Comparison of ENCODE assay signal across 11 cellular contexts in the genomic region with DNA sequence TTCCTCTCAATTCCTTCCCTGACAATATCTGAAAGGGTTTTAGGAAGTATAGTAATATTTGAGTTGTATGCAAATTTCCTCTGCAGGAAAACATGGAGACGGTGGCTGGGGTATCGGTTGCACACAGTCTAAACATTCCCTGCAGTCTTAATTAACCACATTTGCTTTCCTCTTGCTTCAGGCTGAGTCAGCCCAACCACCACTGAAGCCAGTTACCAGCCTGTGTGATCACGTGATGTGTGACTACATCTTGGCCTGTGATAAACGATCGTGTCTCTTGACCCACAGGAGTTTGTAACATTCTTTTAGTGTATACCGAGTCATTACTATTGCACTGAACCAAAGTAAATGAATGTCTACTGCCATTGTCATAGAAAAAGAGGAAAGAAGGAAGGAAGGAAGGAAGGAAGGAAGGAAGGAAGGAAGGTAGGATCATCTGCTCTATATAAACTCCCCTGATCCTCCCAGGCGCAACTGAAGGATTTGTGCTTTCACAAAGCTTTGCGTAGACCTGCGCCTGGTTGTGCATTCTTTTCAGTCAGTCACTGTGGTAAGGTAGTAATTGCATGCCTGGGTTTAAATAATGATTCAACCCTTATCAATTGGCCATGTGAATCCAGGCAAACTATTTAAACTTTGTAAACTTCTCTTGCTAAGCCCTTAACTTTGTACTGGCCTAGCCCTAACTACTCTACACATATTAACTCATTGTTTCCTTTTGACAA.
A peak's percentile ranks its signal among the peaks of the same experiment; 100 is the strongest.
DNase-seq lines count a peak whose midpoint lies in the region; ATAC-seq, FAIRE-seq and TF ChIP-seq lines count a peak whose summit lies in the region.
"Had no signal": no experiment of that assay in that cellular context is flagged by ENCODE, and none has a peak within 500 bp of the region (broad histone marks: within the 10 kb centered on the region; RNA-seq: fewer than 3 reads in every experiment).

No MANE protein-coding gene starts in this region.

- in situ Hi-C loops in GM12878 (cut with MboI): no loop called here

- no peak overlapping the region for H3K9ac ChIP-seq in GM12878 (ENCODE audit: control insufficient read depth, insufficient read depth, low read length)

- intact Hi-C loops in GM12878 (cut with micrococcal nuclease; ENCODE audit: unreplicated experiment): no loop called here

- H3K79me2 ChIP-seq in GM12878 (ENCODE audit: control insufficient read depth, insufficient read depth, low read length): no peaks in the 10 kb centered on the region

- no peak for TF ChIP-seq EP300 in GM12878 (IDR thresholded peaks at IDR 0.05; ENCODE audit: borderline replicate concordance in 1 of 2, control insufficient read depth in 1 of 2, low read depth in 2 of 2, low read length in 2 of 2)

- no peak overlapping the region for H3K27ac ChIP-seq in GM12878 (ENCODE audit: control insufficient read depth, insufficient read depth)

- no peak overlapping the region for H3K27ac Mint-ChIP-seq in T-helper 17 cell
- H3K27ac Mint-ChIP-seq: naive thymus-derived CD8-positive, alpha-beta T cell had no signal

- no peaks in the 10 kb centered on the region for H3K36me3 Mint-ChIP-seq in T-helper 17 cell (ENCODE audit: low read depth)

- no peaks in the 10 kb centered on the region for H3K27me3 Mint-ChIP-seq in T-helper 17 cell

- no peak overlapping the region for H3K4me3 ChIP-seq in GM12878

- WGBS in GM12878 (ENCODE audit: insufficient coverage, insufficient replicate concordance, low lambda C conversion rate, missing lambda C conversion rate): 40% methylated on average over 9 of the region's 9 CpGs

- no peak for TF ChIP-seq CTCF in GM12878 (IDR thresholded peaks at IDR 0.05 in 2 of 3, conservative IDR thresholded peaks at IDR 0.05 in 1 of 3; ENCODE audit: control insufficient read depth in 2 of 3, extremely low read depth in 1 of 3, insufficient read depth in 1 of 3, low read depth in 3 of 3, low read length in 3 of 3)

- POLR2A ChIA-PET in GM12878 (lab: Charles Lee): no interaction called here

- H4K20me1 ChIP-seq in GM12878 (ENCODE audit: control insufficient read depth, insufficient read depth): no peaks in the 10 kb centered on the region

- no peak for TF ChIP-seq RAD21 in GM12878 (IDR thresholded peaks at IDR 0.05; ENCODE audit: insufficient read depth, low read depth, low read length)

- CTCF ChIA-PET in GM12878 (lab: Yijun Ruan, JAX): interaction anchor here (1.1 kb wide), 1 partner anchor 8 kb away, joined by 3 read pairs; no protein-coding TSS in a partner anchor

- no peaks in the 10 kb centered on the region for H3K27me3 ChIP-seq in GM12878 (replicated peaks in 1 of 2; ENCODE audit: control insufficient read depth in 2 of 2, insufficient read depth in 2 of 2, low read length in 1 of 2)

- ATAC-seq in GM12878 (peak; percentile 68), left lobe of liver (peak; percentile 39), HG03039 (IDR thresholded peaks at IDR 0.05; ENCODE audit: unreplicated experiment) (no peak), T-helper 17 cell (no peak)
- ATAC-seq: naive thymus-derived CD8-positive, alpha-beta T cell had no signal

- no peaks in the 10 kb centered on the region for H3K36me3 ChIP-seq in GM12878 (ENCODE audit: control insufficient read depth in 2 of 2, insufficient read depth in 2 of 2, low read length in 1 of 2)

- no peaks in the 10 kb centered on the region for H3K4me1 Mint-ChIP-seq in T-helper 17 cell
- H3K4me1 Mint-ChIP-seq: naive thymus-derived CD8-positive, alpha-beta T cell had no signal

- H3K4me1 ChIP-seq in GM12878 (ENCODE audit: control insufficient read depth, insufficient read depth, low read length): no peaks in the 10 kb centered on the region

- no peak for FAIRE-seq in GM12878 (lab: Jason Lieb, UNC)

- RAD21 ChIA-PET in GM12878 (lab: Charles Lee; ENCODE audit: unreplicated experiment): no interaction called here

- TF ChIP-seq POLR2A in GM12878 (IDR thresholded peaks at IDR 0.05; ENCODE audit: low read depth, low read length): no peak

- H2AFZ ChIP-seq in GM12878 (ENCODE audit: control insufficient read depth, low read depth, low read length): no peak overlapping the region

- H3K4me3 Mint-ChIP-seq in T-helper 17 cell: no peak overlapping the region
- H3K4me3 Mint-ChIP-seq: naive thymus-derived CD8-positive, alpha-beta T cell had no signal

- no peak overlapping the region for H3K4me2 ChIP-seq in GM12878 (ENCODE audit: control insufficient read depth, insufficient read depth)

- H3K9me3 ChIP-seq in GM12878 (replicated peaks; ENCODE audit: control insufficient read depth, insufficient read depth, low read length) (no peaks in the 10 kb centered on the region), T-helper 17 cell (ENCODE audit: control insufficient read depth, low read length, poor library complexity, severe bottlenecking) (no peaks in the 10 kb centered on the region)

- SMC1A ChIA-PET in GM12878 (lab: Charles Lee; ENCODE audit: uncharacterized antibody, unreplicated experiment): interaction anchor here (1.1 kb wide), 1 partner anchor 17 kb away, joined by 4 read pairs; no protein-coding TSS in a partner anchor

- BruUV-seq in GM12878 (replicated peaks; lab: Mats Ljungman, UMichigan): no TSS peak

- DNase-seq in AG08395 (ENCODE audit: low spot score): peak; percentile 95
- DNase-seq in LHCN-M2 (ENCODE audit: low read depth): peak; percentile 88
- no peak for DNase-seq in GM12878 (ENCODE audit: low read depth, low spot score)
- DNase-seq in left lobe of liver (ENCODE audit: low spot score): no peak
- no peak for DNase-seq in T-helper 9 cell
- DNase-seq in cerebellar nuclear complex (lab: John Stamatoyannopoulos, UW): no peak
- DNase-seq in T-helper 17 cell: no peak
- DNase-seq: activated CD4-positive, alpha-beta T cell treated with anti-CD3 and anti-CD28 coated beads for 4 hours; naive thymus-derived CD8-positive, alpha-beta T cell; NCI-H1694 treated with DMSO at 0.1 percent for 48 hours had no signal

TF ChIP-seq in GM12878, 131 proteins besides CTCF, POLR2A, EP300 and RAD21:
- peak; percentile 21; the same call in 1 of the 2 replicates for TF ChIP-seq MTA2 (IDR thresholded peaks at IDR 0.05; ENCODE audit: low read depth)
- no peak for TF ChIP-seq NRF1 (conservative IDR thresholded peaks at IDR 0.05; ENCODE audit: low read depth, low read length)
- TF ChIP-seq FOXM1 (IDR thresholded peaks at IDR 0.05; ENCODE audit: low read depth, low read length): no peak
- TF ChIP-seq BHLHE40 (IDR thresholded peaks at IDR 0.05; ENCODE audit: borderline replicate concordance in 1 of 2, low read depth in 2 of 2, low read length in 1 of 2): peak in 1 of 2 experiments; percentile 43; a peak in 2 of 4 replicates
- TF ChIP-seq RAD51 (IDR thresholded peaks at IDR 0.05): peak; percentile 86

Comparison
In these comparisons a context has a peak if more than half of its experiments do, and no peak if none do; other contexts are left out.
1. DNase-seq: peak in AG08395 (single experiment) and LHCN-M2 (single experiment); none in GM12878 (single experiment), left lobe of liver (single experiment), T-helper 9 cell (single experiment), cerebellar nuclear complex (0 of 2) and T-helper 17 cell (0 of 3).
2. ATAC-seq: peak in GM12878 (single experiment) and left lobe of liver (single experiment); none in HG03039 (single experiment) and T-helper 17 cell (single experiment).